26 cellular contexts compared by ENCODE assay signal in the genomic region with DNA sequence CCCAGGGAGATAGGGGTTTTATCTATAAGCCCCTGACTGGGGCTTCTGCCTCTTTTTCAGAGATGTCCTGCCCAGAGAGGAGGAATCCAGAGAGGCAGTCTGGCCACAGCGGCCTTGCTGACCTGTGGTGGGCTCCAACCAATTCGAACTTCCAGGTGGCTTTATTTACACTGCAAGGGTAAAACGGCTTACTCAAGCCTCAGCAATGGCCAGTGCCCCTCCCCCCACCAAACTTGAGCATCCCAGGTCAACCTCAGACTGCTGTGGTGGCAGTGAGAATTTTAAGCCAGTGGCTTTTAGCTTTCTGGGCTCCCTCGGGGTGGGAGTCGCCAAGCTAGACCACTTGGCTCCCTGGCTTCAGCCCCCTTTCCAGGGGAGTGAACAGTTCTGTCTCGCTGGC.
DNase-seq lines count a peak whose midpoint lies in the region; ATAC-seq, FAIRE-seq and TF ChIP-seq lines count a peak whose summit lies in the region.
"Had no signal": no experiment of that assay in that cellular context is flagged by ENCODE, and none has a peak within 500 bp of the region (broad histone marks: within the 10 kb centered on the region; RNA-seq: fewer than 3 reads in every experiment).

No MANE protein-coding gene starts in this region.

- FAIRE-seq in GM12892 (lab: Jason Lieb, UNC) = no peak
- FAIRE-seq: A549, D721Med, GM12891, GM18507 had no signal

- H3K4me3 ChIP-seq in GM23338 (no peak overlapping the region), WERI-Rb-1 (ENCODE audit: low read depth, low read length) (no peak overlapping the region), endodermal cell (ENCODE audit: low read length) (no peak overlapping the region), mesendoderm (ENCODE audit: low read length) (no peak overlapping the region)
- H3K4me3 ChIP-seq: A549; BLaER1 treated with 17β-estradiol and CSF1 and Interleukin-3, amounts not matched to agents 10 nM and 100 nM had no signal

- H3K27ac ChIP-seq in GM23338 (ENCODE audit: low read depth) (no peak overlapping the region), WERI-Rb-1 (no peak overlapping the region), endodermal cell (ENCODE audit: low read depth, low read length) (no peak overlapping the region), mesendoderm (ENCODE audit: low read depth, low read length) (no peak overlapping the region)
- H3K27ac ChIP-seq: 22Rv1; A549; BLaER1 treated with 17β-estradiol and CSF1 and Interleukin-3, amounts not matched to agents 10 nM and 100 nM; C4-2B had no signal

- H3K9ac ChIP-seq in endodermal cell (ENCODE audit: extremely low read depth, low read length, poor library complexity, severe bottlenecking) = no peak overlapping the region
- H3K9ac ChIP-seq in mesendoderm (ENCODE audit: low read length) = no peak overlapping the region
- H3K9ac ChIP-seq: BLaER1 treated with 17β-estradiol and CSF1 and Interleukin-3, amounts not matched to agents 10 nM and 100 nM had no signal

- no peak overlapping the region for H4K5ac ChIP-seq in mesendoderm (ENCODE audit: low read length)

- ATAC-seq in GM23338 (no peak), HG02763 (IDR thresholded peaks at IDR 0.05; ENCODE audit: unreplicated experiment) (no peak)
- ATAC-seq: A549; CD8-positive, alpha-beta T cell had no signal

- no peak overlapping the region for H3K23ac ChIP-seq in mesendoderm (ENCODE audit: low read length)

- no peak overlapping the region for H2BK15ac ChIP-seq in mesendoderm (replicated peaks; ENCODE audit: low read depth)

- no peak overlapping the region for H2AK5ac ChIP-seq in mesendoderm (ENCODE audit: low read length)

- no peak overlapping the region for H4K8ac ChIP-seq in mesendoderm (ENCODE audit: low read depth, low read length)

- H3K27ac Mint-ChIP-seq in GM23338 (no peak overlapping the region), endodermal cell (no peak overlapping the region)
- H3K27ac Mint-ChIP-seq: B cell; CD4-positive, alpha-beta T cell; CD8-positive, alpha-beta T cell had no signal

- no peak for TF ChIP-seq POLR2A in GM12892 (IDR thresholded peaks at IDR 0.05; ENCODE audit: low read depth, low read length)

- H3K4me3 Mint-ChIP-seq in GM23338 (no peak overlapping the region), endodermal cell (no peak overlapping the region)
- H3K4me3 Mint-ChIP-seq: B cell; CD4-positive, alpha-beta T cell; CD8-positive, alpha-beta T cell had no signal

- H3K27me3 ChIP-seq in GM23338 (ENCODE audit: insufficient read depth) = no peaks in the 10 kb centered on the region
- H3K27me3 ChIP-seq in WERI-Rb-1 (ENCODE audit: insufficient read depth, low read depth, severe bottlenecking) = no peaks in the 10 kb centered on the region
- H3K27me3 ChIP-seq in endodermal cell (ENCODE audit: control insufficient read depth, insufficient read depth, low read length, poor library complexity, severe bottlenecking) = no peaks in the 10 kb centered on the region
- H3K27me3 ChIP-seq in mesendoderm (ENCODE audit: insufficient read depth, low read length, poor library complexity) = no peaks in the 10 kb centered on the region
- H3K27me3 ChIP-seq: BLaER1 treated with 17β-estradiol and CSF1 and Interleukin-3, amounts not matched to agents 10 nM and 100 nM had no signal

- no peaks in the 10 kb centered on the region for H3K9me3 ChIP-seq in WERI-Rb-1 (ENCODE audit: severe bottlenecking)
- H3K9me3 ChIP-seq in endodermal cell (ENCODE audit: control insufficient read depth, low read length) = peaks cover 55% of the 10 kb centered on the region
- H3K9me3 ChIP-seq: A549, Caco-2 had no signal

- H3K4me2 ChIP-seq in GM23338 (no peak overlapping the region), mesendoderm (ENCODE audit: low read length) (no peak overlapping the region)
- H3K4me2 ChIP-seq: A549; BLaER1 treated with 17β-estradiol and CSF1 and Interleukin-3, amounts not matched to agents 10 nM and 100 nM had no signal

- no peaks in the 10 kb centered on the region for H4K20me1 ChIP-seq in GM23338 (replicated peaks; ENCODE audit: insufficient read depth)
- H4K20me1 ChIP-seq: BLaER1 treated with 17β-estradiol and CSF1 and Interleukin-3, amounts not matched to agents 10 nM and 100 nM had no signal

- H3K79me2 ChIP-seq in GM23338 (replicated peaks; ENCODE audit: insufficient read depth) = no peaks in the 10 kb centered on the region
- no peaks in the 10 kb centered on the region for H3K79me2 ChIP-seq in mesendoderm (ENCODE audit: control insufficient read depth, insufficient read depth, low read length)

- WGBS in endodermal cell (ENCODE audit: insufficient coverage in 1 of 2, insufficient read length in 1 of 2), 2 experiments = 31 to 76% methylated on average over 2 to 6 of the region's 6 CpGs
- no CpG with 5 or more reads among the region's 6 CpGs for WGBS in mesendoderm (ENCODE audit: extremely low coverage, insufficient coverage, low lambda C conversion rate)

- peak; percentile 3 for DNase-seq in GM23338 (ENCODE audit: low spot score)
- peak; percentile 7 for DNase-seq in WERI-Rb-1
- peak; percentile 56 for DNase-seq in endodermal cell
- DNase-seq in mesendoderm = peak; percentile 0
- DNase-seq in activated CD8-positive, alpha-beta memory T cell treated with anti-CD3 and anti-CD28 coated beads, Interleukin-2, amount 50 U/mL, for 4 hours = no peak
- no peak for DNase-seq in GM12892 (ENCODE audit: insufficient read length)
- DNase-seq: AML-193; Caco-2; Calu3; CD4-positive, alpha-beta T cell; CD8-positive, alpha-beta T cell; DMS153; DMS53; DMS79; DND-41; EL; GF-D8 had no signal

- no peaks in the 10 kb centered on the region for H3K9me2 ChIP-seq in GM23338 (ENCODE audit: insufficient read depth)

- H3K4me1 ChIP-seq in GM23338 (ENCODE audit: insufficient read depth) = no peaks in the 10 kb centered on the region
- no peaks in the 10 kb centered on the region for H3K4me1 ChIP-seq in endodermal cell (ENCODE audit: control insufficient read depth, insufficient read depth, low read length)
- no peaks in the 10 kb centered on the region for H3K4me1 ChIP-seq in mesendoderm (ENCODE audit: control insufficient read depth, low read depth, low read length)
- H3K4me1 ChIP-seq: A549; BLaER1 treated with 17β-estradiol and CSF1 and Interleukin-3, amounts not matched to agents 10 nM and 100 nM had no signal

- no peaks in the 10 kb centered on the region for H3K79me1 ChIP-seq in mesendoderm (ENCODE audit: low read length)

- H3K4me1 Mint-ChIP-seq in GM23338 = no peaks in the 10 kb centered on the region
- peaks cover 2% of the 10 kb centered on the region for H3K4me1 Mint-ChIP-seq in endodermal cell
- H3K4me1 Mint-ChIP-seq: B cell had no signal

- H3K27me3 Mint-ChIP-seq in GM23338 (ENCODE audit: insufficient read depth, low read depth, poor library complexity) = peaks cover 4% of the 10 kb centered on the region
- H3K27me3 Mint-ChIP-seq in endodermal cell (ENCODE audit: insufficient read depth) = no peaks in the 10 kb centered on the region
- H3K27me3 Mint-ChIP-seq: B cell; CD4-positive, alpha-beta T cell had no signal

- no peak overlapping the region for H3K4ac ChIP-seq in mesendoderm (ENCODE audit: low read depth, low read length)

- peaks cover 25% of the 10 kb centered on the region; the same call in 2 of the 3 replicates for H3K36me3 Mint-ChIP-seq in GM23338 (ENCODE audit: low read depth)
- H3K36me3 Mint-ChIP-seq in endodermal cell (ENCODE audit: low read depth) = no peaks in the 10 kb centered on the region
- H3K36me3 Mint-ChIP-seq: CD8-positive, alpha-beta T cell had no signal

- H3K18ac ChIP-seq in mesendoderm (ENCODE audit: low read length) = no peak overlapping the region

- no peak for TF ChIP-seq CTCF in GM23338 (conservative IDR thresholded peaks at IDR 0.05; ENCODE audit: low read depth in 2 of 2)
- no peak for TF ChIP-seq CTCF in WERI-Rb-1 (IDR thresholded peaks at IDR 0.05; ENCODE audit: low read depth, low read length)
- no peak for TF ChIP-seq CTCF in endodermal cell (conservative IDR thresholded peaks at IDR 0.05)

- H3K56ac ChIP-seq in mesendoderm (ENCODE audit: low read length) = no peak overlapping the region

- no peak overlapping the region for H2BK120ac ChIP-seq in mesendoderm (ENCODE audit: low read depth, low read length)

- H3K36me3 ChIP-seq in GM23338 (ENCODE audit: insufficient read depth) = no peaks in the 10 kb centered on the region
- H3K36me3 ChIP-seq in WERI-Rb-1 = no peaks in the 10 kb centered on the region
- no peaks in the 10 kb centered on the region for H3K36me3 ChIP-seq in endodermal cell (ENCODE audit: control insufficient read depth, insufficient read depth, low read length)
- no peaks in the 10 kb centered on the region for H3K36me3 ChIP-seq in mesendoderm (ENCODE audit: control insufficient read depth, insufficient read depth, low read length)
- H3K36me3 ChIP-seq: BLaER1 treated with 17β-estradiol and CSF1 and Interleukin-3, amounts not matched to agents 10 nM and 100 nM had no signal

- no peak overlapping the region for H2BK5ac ChIP-seq in mesendoderm (ENCODE audit: low read length)

- H2AFZ ChIP-seq in GM23338 = no peak overlapping the region

- H3F3A ChIP-seq in GM23338 (replicated peaks; ENCODE audit: low read depth) = no peaks in the 10 kb centered on the region

- peaks cover 91% of the 10 kb centered on the region for H3K9me3 Mint-ChIP-seq in GM23338
- peaks cover 51% of the 10 kb centered on the region for H3K9me3 Mint-ChIP-seq in endodermal cell
- H3K9me3 Mint-ChIP-seq: CD4-positive, alpha-beta T cell; CD8-positive, alpha-beta T cell had no signal

TF ChIP-seq in GM23338, 12 proteins besides CTCF, POLR2A, EP300 and RAD21:
- TF ChIP-seq STAT1 (IDR thresholded peaks at IDR 0.05; ENCODE audit: unreplicated experiment) (no peak), EZH2 (IDR thresholded peaks at IDR 0.05; ENCODE audit: low read depth, unreplicated experiment) (no peak), CREB1 (CRISPR knock-in tag; IDR thresholded peaks at IDR 0.05; ENCODE audit: low read depth) (no peak)

Comparison
In these comparisons a context has a peak if more than half of its experiments do, and no peak if none do; other contexts are left out.
1. DNase-seq: peak in GM23338 (single experiment), WERI-Rb-1 (single experiment), endodermal cell (single experiment) and mesendoderm (single experiment); none in activated CD8-positive, alpha-beta memory T cell treated with anti-CD3 and anti-CD28 coated beads, Interleukin-2, amount 50 U/mL, for 4 hours (single experiment) and GM12892 (single experiment).